ENCODE assay signal across 8 cellular contexts in the genomic region with DNA sequence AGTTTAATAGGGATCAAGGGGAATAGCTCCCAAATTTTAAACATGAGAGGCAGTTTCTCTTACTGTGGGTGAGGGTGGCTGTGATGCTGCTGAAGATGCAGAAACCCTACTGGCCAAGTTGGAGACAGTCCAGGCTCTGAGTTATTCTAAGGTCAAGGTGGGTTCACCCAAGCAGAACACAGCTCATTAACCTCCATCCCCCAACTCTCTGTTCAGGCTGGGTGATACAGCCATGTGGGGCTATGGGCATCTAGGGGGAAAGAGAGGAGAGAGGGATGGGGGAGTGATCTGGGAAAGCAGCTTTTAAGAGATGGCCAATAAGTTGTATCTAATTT. TPM values are rescaled to one million over a fixed set of nuclear protein-coding genes. Genes with fewer than 3 reads are reported as not detected.
DNase-seq lines count a peak whose midpoint lies in the region; ATAC-seq and TF ChIP-seq lines count a peak whose summit lies in the region.

No MANE protein-coding gene starts in this region.

- H3K4me1 ChIP-seq in DOHH2 (ENCODE audit: control insufficient read depth, low read length) (peaks cover 39% of the 10 kb centered on the region), IMR-90 (ENCODE audit: control insufficient read depth, insufficient read depth, low read length) (peaks cover 25% of the 10 kb centered on the region), left lung (peaks cover 11 to 32% of the 10 kb centered on the region in 2 donors)

- peak overlapping the region; percentile 21 to 94 for H4K8ac ChIP-seq in IMR-90 (ENCODE audit: low read depth in 2 of 2, low read length in 2 of 2)

- no peaks in the 10 kb centered on the region for H3K4me1 Mint-ChIP-seq in activated T-helper 17 cell treated with anti-CD3 and anti-CD28 coated beads, Interleukin-2, amount 50 U/mL, for 72 hours

- BruUV-seq in IMR-90 (replicated peaks; lab: Mats Ljungman, UMichigan): TSS peak; percentile 64

- H3K9me2 ChIP-seq in DOHH2 (replicated peaks; ENCODE audit: control insufficient read depth, low read length): no peaks in the 10 kb centered on the region

- H4K91ac ChIP-seq in IMR-90 (ENCODE audit: insufficient read depth, low read depth, low read length): peak overlapping the region; percentile 89

- peak overlapping the region; percentile 79 for H4K5ac ChIP-seq in IMR-90 (ENCODE audit: low read depth, low read length)

- H3K27me3 Mint-ChIP-seq in activated T-helper 17 cell treated with anti-CD3 and anti-CD28 coated beads, Interleukin-2, amount 50 U/mL, for 72 hours: peaks cover 2% of the 10 kb centered on the region

- H2BK15ac ChIP-seq in IMR-90 (ENCODE audit: low read depth, low read length): peak overlapping the region; percentile 60

- DNase-seq in IMR-90 (no peak), left lung (no peak), H7 (no peak), GM13977 (ENCODE audit: low spot score) (no peak), NOMO-1 (lab: John Stamatoyannopoulos, UW; ENCODE audit: unreplicated experiment in 2 of 2) (no peak)

- H3K9me3 ChIP-seq in DOHH2 (ENCODE audit: control insufficient read depth, insufficient read depth, low read length) (no peaks in the 10 kb centered on the region), IMR-90 (ENCODE audit: control insufficient read depth, insufficient read depth, low read length) (no peaks in the 10 kb centered on the region), left lung (no peaks in the 10 kb centered on the region)

- no peak overlapping the region for H3K4me3 Mint-ChIP-seq in activated T-helper 17 cell treated with anti-CD3 and anti-CD28 coated beads, Interleukin-2, amount 50 U/mL, for 72 hours

- H3K56ac ChIP-seq in IMR-90 (ENCODE audit: extremely low read depth, insufficient read depth, low read length): peak overlapping the region; percentile 90

- H3F3A ChIP-seq in DOHH2 (ENCODE audit: control insufficient read depth, insufficient read depth): peaks cover 2% of the 10 kb centered on the region; the same call in 1 of the 2 replicates

- H2AK5ac ChIP-seq in IMR-90 (ENCODE audit: low read depth, low read length): peak overlapping the region; percentile 93

- in situ Hi-C loops in IMR-90 (cut with MboI; ENCODE audit: low sequenced_read_pairs) (loop anchor here (5.0 kb wide), 1 partner anchor 178 kb away; no protein-coding TSS in a partner anchor), GM13977 (cut with MboI; ENCODE audit: low pct_unique_long_range_greater_than_20kb, low sequenced_read_pairs, unreplicated experiment) (no loop called here)

- H3K14ac ChIP-seq in IMR-90 (replicated peaks; ENCODE audit: low read depth, low read length): peak overlapping the region; percentile 70

- H4K20me1 ChIP-seq in DOHH2 (ENCODE audit: control insufficient read depth, insufficient read depth, low read depth, low read length) (no peaks in the 10 kb centered on the region), IMR-90 (ENCODE audit: insufficient read depth, low read length) (no peaks in the 10 kb centered on the region)

- peak; percentile 65 for ATAC-seq in GM21528 (IDR thresholded peaks at IDR 0.05; ENCODE audit: low FRiP score, unreplicated experiment)
- no peak; the same call in 1 of the 2 replicates for ATAC-seq in IMR-90 (ENCODE audit: low read depth)
- ATAC-seq in left lung: no peak
- ATAC-seq in activated T-helper 17 cell treated with anti-CD3 and anti-CD28 coated beads, Interleukin-2, amount 50 U/mL, for 72 hours (replicated peaks): no peak

- H3K79me1 ChIP-seq in IMR-90 (ENCODE audit: low read depth in 1 of 2, low read length in 2 of 2): peaks cover 0 to 10% of the 10 kb centered on the region in 2 experiments; a peak in 1 of 4 replicates

- peaks cover 17% of the 10 kb centered on the region for H3K9me1 ChIP-seq in IMR-90 (ENCODE audit: insufficient read depth, low read length)

- peak overlapping the region; percentile 49 for H2AK9ac ChIP-seq in IMR-90 (replicated peaks; ENCODE audit: low read depth, low read length, poor library complexity)

- H3K4me3 ChIP-seq in DOHH2 (ENCODE audit: low read length) (no peak overlapping the region; the same call in 1 of the 2 replicates), IMR-90 (ENCODE audit: insufficient read depth, low read depth, low read length) (no peak overlapping the region), left lung (no peak overlapping the region), H7 (ENCODE audit: insufficient read depth, low read depth, low read length) (no peak overlapping the region)

- H3K9me3 Mint-ChIP-seq in activated T-helper 17 cell treated with anti-CD3 and anti-CD28 coated beads, Interleukin-2, amount 50 U/mL, for 72 hours: no peaks in the 10 kb centered on the region

- no peak; the same call in 1 of the 2 replicates for TF ChIP-seq POLR2A in IMR-90 (IDR thresholded peaks at IDR 0.05; ENCODE audit: low read depth, low read length)

- H3K36me3 Mint-ChIP-seq in activated T-helper 17 cell treated with anti-CD3 and anti-CD28 coated beads, Interleukin-2, amount 50 U/mL, for 72 hours (ENCODE audit: low read depth): no peaks in the 10 kb centered on the region

- POLR2A ChIA-PET in IMR-90 (lab: Charles Lee; ENCODE audit: unreplicated experiment): interaction anchor here (0.7 to 1.6 kb wide), 7 partner anchors 19 to 435 kb away, joined by 3 to 9 read pairs (median 4); no protein-coding TSS in a partner anchor

- dilution Hi-C loops in IMR-90 (cut with HindIII; ENCODE audit: low sequenced_read_pairs, unreplicated experiment): no loop called here

- H2BK20ac ChIP-seq in IMR-90 (ENCODE audit: low read depth, low read length): peak overlapping the region; percentile 99

- no peak for TF ChIP-seq CTCF in DOHH2 (IDR thresholded peaks at IDR 0.05; ENCODE audit: low read depth, low read length, poor library complexity, severe bottlenecking)
- no peak for TF ChIP-seq CTCF in IMR-90 (conservative IDR thresholded peaks at IDR 0.05; ENCODE audit: low read depth, low read length)
- no peak for TF ChIP-seq CTCF in left lung (IDR thresholded peaks at IDR 0.05)
- TF ChIP-seq CTCF in GM13977 (IDR thresholded peaks at IDR 0.05; ENCODE audit: extremely low read depth, insufficient read depth, missing control alignments): no peak

- H2BK5ac ChIP-seq in IMR-90 (ENCODE audit: low read depth, low read length, poor library complexity, severe bottlenecking): peak overlapping the region; percentile 90

- peak overlapping the region; percentile 87 for H3K4ac ChIP-seq in IMR-90 (ENCODE audit: low read depth, low read length)

- no peaks in the 10 kb centered on the region for H3K36me3 ChIP-seq in DOHH2 (ENCODE audit: control insufficient read depth, low read length)
- H3K36me3 ChIP-seq in IMR-90 (ENCODE audit: control insufficient read depth, insufficient read depth, low read length): no peaks in the 10 kb centered on the region
- no peaks in the 10 kb centered on the region for H3K36me3 ChIP-seq in left lung
- no peaks in the 10 kb centered on the region for H3K36me3 ChIP-seq in H7 (replicated peaks; ENCODE audit: control insufficient read depth, insufficient read depth, low read length)

- H2BK120ac ChIP-seq in IMR-90 (ENCODE audit: low read depth, low read length): peak overlapping the region; percentile 99

- H2AFZ ChIP-seq in IMR-90 (replicated peaks; ENCODE audit: low read length, poor library complexity): peak overlapping the region; percentile 82

- peak overlapping the region; percentile 49 for H3K4me2 ChIP-seq in DOHH2 (ENCODE audit: low read length)
- peak overlapping the region; percentile 79 for H3K4me2 ChIP-seq in IMR-90 (ENCODE audit: low read depth, low read length)

- H3K18ac ChIP-seq in IMR-90 (ENCODE audit: low read depth, low read length): peak overlapping the region; percentile 96

- TF ChIP-seq RAD21 in IMR-90 (IDR thresholded peaks at IDR 0.05; ENCODE audit: low read length): no peak

- H3K27ac Mint-ChIP-seq in activated T-helper 17 cell treated with anti-CD3 and anti-CD28 coated beads, Interleukin-2, amount 50 U/mL, for 72 hours: no peak overlapping the region

- intact Hi-C loops in IMR-90 (cut with micrococcal nuclease) (loop anchor here (1.0 kb wide), 1 partner anchor 175 kb away; the partner anchor contains the start of gene EFHC1), left lung (cut with DNase I) (loop anchor here in 1 of 2 donors (10.0 kb wide), 1 partner anchor 171 kb away; the partner anchor contains the start of gene EFHC1)

- H3K23ac ChIP-seq in IMR-90 (ENCODE audit: low read depth, low read length): peak overlapping the region; percentile 97

- peak overlapping the region; percentile 59 for H3K9ac ChIP-seq in IMR-90 (ENCODE audit: low read depth, low read length)

- CTCF ChIA-PET in IMR-90 (lab: Yijun Ruan, JAX): interaction anchor here (0.7 to 2.4 kb wide), 7 partner anchors 11 to 593 kb away, joined by 3 to 12 read pairs (median 3); partner anchors contain the start of genes MCM3 and TRAM2

- no peak overlapping the region for H3K27ac ChIP-seq in DOHH2 (ENCODE audit: low read depth, low read length)
- H3K27ac ChIP-seq in IMR-90 (ENCODE audit: insufficient read depth, low read length): peak overlapping the region; percentile 88
- peak overlapping the region; percentile 56 to 80 for H3K27ac ChIP-seq in left lung

- no peaks in the 10 kb centered on the region for H3K27me3 ChIP-seq in DOHH2 (ENCODE audit: control insufficient read depth, low read length)
- no peaks in the 10 kb centered on the region for H3K27me3 ChIP-seq in IMR-90 (ENCODE audit: control insufficient read depth, insufficient read depth, low read length)
- H3K27me3 ChIP-seq in left lung: no peaks in the 10 kb centered on the region
- H3K27me3 ChIP-seq in H7 (ENCODE audit: control insufficient read depth, insufficient read depth, low read length): no peaks in the 10 kb centered on the region

- no peaks in the 10 kb centered on the region for H3K79me2 ChIP-seq in DOHH2 (ENCODE audit: control insufficient read depth, low read length)

TF ChIP-seq in IMR-90, 13 proteins besides CTCF, POLR2A, EP300 and RAD21 (continues in another document):
- TF ChIP-seq SMC3 (IDR thresholded peaks at IDR 0.05; ENCODE audit: low read depth, low read length) (no peak), MXI1 (IDR thresholded peaks at IDR 0.05; ENCODE audit: borderline replicate concordance, low read depth, low read length) (no peak), NFE2L2 (IDR thresholded peaks at IDR 0.05; ENCODE audit: low read depth, low read length) (no peak), MAZ (IDR thresholded peaks at IDR 0.05; ENCODE audit: borderline replicate concordance, low read depth, low read length) (no peak), MAFK (IDR thresholded peaks at IDR 0.05; ENCODE audit: low read depth, low read length) (no peak), FOS (IDR thresholded peaks at IDR 0.05; ENCODE audit: low read depth, low read length) (no peak)

RNA-seq across cellular contexts. Expression of gene TRAM2, which starts 18.9 kb away (rescaled TPM):
- total RNA-seq in IMR-90 (2012; rRNA removed): 77.2 and 81.1 TPM in 2 replicates
- polyA plus RNA-seq in IMR-90 (2012; rRNA removed): 94.2 and 95.7 TPM in 2 replicates
- 51.8 and 52.7 TPM in 2 replicates for polyA plus RNA-seq in IMR-90 (2012; cell fraction: cytosol; rRNA removed)
- 86.8 and 207 TPM in 2 replicates for polyA plus RNA-seq in IMR-90 (2012; cell fraction: nucleus; rRNA removed; ENCODE audit: low replicate concordance)
- 10 to 100 TPM; 30.5 to 38.4 TPM for total RNA-seq in left lung
- 8.7 and 9.2 TPM in 2 replicates for total RNA-seq in H7 (2014; rRNA removed; shearing (Covaris generic))
- total RNA-seq in activated T-helper 17 cell treated with anti-CD3 and anti-CD28 coated beads, Interleukin-2, amount 50 U/mL, for 72 hours: 1 to 10 TPM; 1.7 to 5.4 TPM
